In genomic region chr12:124652661-124653060, GRCh38 we compare ENCODE assay signal across 15 cellular contexts.
DNase-seq lines count a peak whose midpoint lies in the region; ATAC-seq, FAIRE-seq and TF ChIP-seq lines count a peak whose summit lies in the region.
"Had no signal": no experiment of that assay in that cellular context is flagged by ENCODE, and none has a peak within 500 bp of the region (broad histone marks: within the 10 kb centered on the region; RNA-seq: fewer than 3 reads in every experiment).

No MANE protein-coding gene starts in this region.

- peaks cover 24 to 67% (median 62%) of the 10 kb centered on the region in 9 donors for H3K4me1 ChIP-seq in heart right ventricle
- peaks cover 59% of the 10 kb centered on the region for H3K4me1 ChIP-seq in SJSA1 (replicated peaks)
- peaks cover 51% of the 10 kb centered on the region for H3K4me1 ChIP-seq in endothelial cell of umbilical vein (ENCODE audit: control insufficient read depth, extremely low read depth, insufficient read depth, low read length)

- no peak for TF ChIP-seq CTCF in heart right ventricle (IDR thresholded peaks at IDR 0.05)
- TF ChIP-seq CTCF in endothelial cell of umbilical vein (IDR thresholded peaks at IDR 0.05; ENCODE audit: extremely low read depth in 1 of 2, insufficient read depth in 1 of 2, low read depth in 1 of 2, low read length in 2 of 2), result no peak

- DNase-seq in heart right ventricle (no peak), cardiac septum (ENCODE audit: low spot score) (no peak), SJSA1 (ENCODE audit: low read depth in 1 of 2, low spot score in 2 of 2) (no peak), endothelial cell of umbilical vein (ENCODE audit: low read depth, low spot score) (no peak), erythroblast (lab: John Stamatoyannopoulos, UW) (no peak), occipital lobe (lab: John Stamatoyannopoulos, UW) (no peak)
- DNase-seq in stimulated activated CD4-positive, alpha-beta T cell treated with anti-CD3 and anti-CD28 coated beads, Interleukin-4, amount 100 ng/mL, for 4 hours, result no peak
- DNase-seq: 8988T; NCI-H1092; NCI-H1694; NCI-H2107; NK-92 treated with Interleukin-12 subunit alpha and Interleukin-12 subunit beta, amount 100 ng/mL, for 24 hours; OCI-M1 had no signal

- no peak for FAIRE-seq in endothelial cell of umbilical vein (lab: Jason Lieb, UNC)

- no TSS peak for BruUV-seq in endothelial cell of umbilical vein (replicated peaks; lab: Mats Ljungman, UMichigan)

- no peak overlapping the region for H3K4me2 ChIP-seq in endothelial cell of umbilical vein (ENCODE audit: insufficient read depth, low read length)

- peak overlapping the region in 7 of 10 donors; percentile 47 to 96 (median 74) for H3K27ac ChIP-seq in heart right ventricle
- H3K27ac ChIP-seq in SJSA1, result peak overlapping the region; percentile 16
- peak overlapping the region; percentile 69 for H3K27ac ChIP-seq in endothelial cell of umbilical vein (ENCODE audit: insufficient read depth, low read depth, low read length)
- H3K27ac ChIP-seq in temporal lobe (ENCODE audit: low read depth, low read length), result peak overlapping the region; percentile 69

- POLR2A ChIA-PET in endothelial cell of umbilical vein (lab: Charles Lee), result no interaction called here

- H3K9ac ChIP-seq in endothelial cell of umbilical vein (replicated peaks; ENCODE audit: extremely low read depth, insufficient read depth, low read length), result no peak overlapping the region

- H3K9me3 ChIP-seq in heart right ventricle (peaks cover 0 to 14% (median 6%) of the 10 kb centered on the region in 11 donors), SJSA1 (replicated peaks) (peaks cover 4% of the 10 kb centered on the region; the same call in 1 of the 2 replicates), endothelial cell of umbilical vein (replicated peaks; ENCODE audit: control insufficient read depth, insufficient read depth, low read length) (no peaks in the 10 kb centered on the region)
- H3K9me3 ChIP-seq: HAP-1 had no signal

- no peaks in the 10 kb centered on the region for H3K79me2 ChIP-seq in endothelial cell of umbilical vein (ENCODE audit: control insufficient read depth, insufficient read depth, low read length)

- H3K4me3 ChIP-seq in heart right ventricle (no peak overlapping the region), SJSA1 (no peak overlapping the region), endothelial cell of umbilical vein (replicated peaks in 1 of 3; ENCODE audit: insufficient read depth in 1 of 3, low read depth in 1 of 3, low read length in 3 of 3) (no peak overlapping the region)
- H3K4me3 ChIP-seq: HAP-1 had no signal

- no peaks in the 10 kb centered on the region for H3K27me3 ChIP-seq in heart right ventricle
- no peaks in the 10 kb centered on the region for H3K27me3 ChIP-seq in SJSA1 (replicated peaks)
- H3K27me3 ChIP-seq in endothelial cell of umbilical vein (ENCODE audit: control insufficient read depth in 2 of 2, insufficient read depth in 2 of 2, low read length in 2 of 2), result no peaks in the 10 kb centered on the region

- H2AFZ ChIP-seq in endothelial cell of umbilical vein (ENCODE audit: low read depth, low read length), result no peak overlapping the region

- CTCF ChIA-PET in endothelial cell of umbilical vein (lab: Charles Lee), result interaction anchor here (1.6 to 3.2 kb wide), 4 partner anchors 12 to 119 kb away, joined by 4 to 13 read pairs (median 9); no protein-coding TSS in a partner anchor

- dilution Hi-C loops in endothelial cell of umbilical vein (cut with MboI; ENCODE audit: extremely low pct_ligation_motif_present, low sequenced_read_pairs), result no loop called here

- no peak for ATAC-seq in heart right ventricle

- WGBS in heart right ventricle, 2 donors, result 92 to 93% methylated on average over 9 of the region's 9 CpGs

- H4K20me1 ChIP-seq in endothelial cell of umbilical vein (replicated peaks; ENCODE audit: control insufficient read depth, extremely low read depth, insufficient read depth, low read length), result no peaks in the 10 kb centered on the region

- TF ChIP-seq POLR2A in endothelial cell of umbilical vein (IDR thresholded peaks at IDR 0.05; ENCODE audit: low read depth, low read length), result no peak
- TF ChIP-seq POLR2A in erythroblast (IDR thresholded peaks at IDR 0.05; ENCODE audit: low read length), result no peak

- no peaks in the 10 kb centered on the region for H3K36me3 ChIP-seq in heart right ventricle
- H3K36me3 ChIP-seq in SJSA1, result no peaks in the 10 kb centered on the region
- no peaks in the 10 kb centered on the region for H3K36me3 ChIP-seq in endothelial cell of umbilical vein (ENCODE audit: control insufficient read depth in 2 of 2, extremely low read depth in 1 of 2, insufficient read depth in 2 of 2, low read length in 2 of 2)
- H3K36me3 ChIP-seq: HAP-1 had no signal

- no peaks in the 10 kb centered on the region for H3K9me1 ChIP-seq in endothelial cell of umbilical vein (replicated peaks; ENCODE audit: control insufficient read depth, extremely low read depth, insufficient read depth, low read length)

- intact Hi-C loops in heart right ventricle (cut with DNase I), result loop anchor here in 3 of 10 donors (10.0 kb wide), 3 partner anchors 88 to 158 kb away; partner anchors contain the start of gene NCOR2 (in 1 of the 3)
- intact Hi-C loops in cardiac septum (cut with DNase I), result loop anchor here (5.0 kb wide), 1 partner anchor 65 kb away; no protein-coding TSS in a partner anchor
- intact Hi-C loops in endothelial cell of umbilical vein (cut with micrococcal nuclease), result loop anchor here (1.0 to 5.0 kb wide), 2 partner anchors 45 to 94 kb away; no protein-coding TSS in a partner anchor

TF ChIP-seq in endothelial cell of umbilical vein, 7 proteins besides CTCF, POLR2A, EP300 and RAD21:
- TF ChIP-seq FOS (IDR thresholded peaks at IDR 0.05; ENCODE audit: borderline replicate concordance, insufficient read depth, low read length), result no peak
- TF ChIP-seq MYC (IDR thresholded peaks at IDR 0.05; ENCODE audit: low read depth, low read length), result no peak
- no peak for TF ChIP-seq POLR2AphosphoS5 (IDR thresholded peaks at IDR 0.05; ENCODE audit: insufficient read depth, low read depth, low read length)
- TF ChIP-seq, protein P1, sequence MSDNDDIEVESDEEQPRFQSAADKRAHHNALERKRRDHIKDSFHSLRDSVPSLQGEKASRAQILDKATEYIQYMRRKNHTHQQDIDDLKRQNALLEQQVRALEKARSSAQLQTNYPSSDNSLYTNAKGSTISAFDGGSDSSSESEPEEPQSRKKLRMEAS (IDR thresholded peaks at IDR 0.05; ENCODE audit: insufficient read depth, insufficient read length), result no peak
- TF ChIP-seq EZH2 (IDR thresholded peaks at IDR 0.05; ENCODE audit: borderline replicate concordance, low read depth, low read length, severe bottlenecking), result no peak
- no peak for TF ChIP-seq GATA2 (IDR thresholded peaks at IDR 0.05; ENCODE audit: insufficient read depth, insufficient read length, low read depth, low read length)
- no peak for TF ChIP-seq JUN (IDR thresholded peaks at IDR 0.05; ENCODE audit: borderline replicate concordance, insufficient read depth, insufficient read length, low read depth)

Comparison
In these comparisons a context has a peak if more than half of its experiments do, and no peak if none do; other contexts are left out.
1. H3K27ac ChIP-seq: peak in every context shown above with its lines; median percentile 74 in heart right ventricle; 69 in endothelial cell of umbilical vein; 69 in temporal lobe; 16 in SJSA1.